ENCODE assay signal across 17 cellular contexts in genomic region chr3:133643611-133644010, GRCh38.
"Had no signal": no experiment of that assay in that cellular context is flagged by ENCODE, and none has a peak within 500 bp of the region (broad histone marks: within the 10 kb centered on the region; RNA-seq: fewer than 3 reads in every experiment).

No MANE protein-coding gene starts in this region.

- ATAC-seq: foreskin keratinocyte; heart left ventricle; naive thymus-derived CD8-positive, alpha-beta T cell had no signal

- H3K9me3 ChIP-seq: esophagus squamous epithelium, heart left ventricle, neutrophil, right atrium auricular region, sigmoid colon had no signal

- H3K27ac ChIP-seq: epithelial cell of prostate, esophagus squamous epithelium, foreskin keratinocyte, heart left ventricle, neutrophil, right atrium auricular region, sigmoid colon had no signal

- FAIRE-seq: endometrium, small intestine had no signal

- DNase-seq: effector memory CD4-positive, alpha-beta T cell; esophagus squamous epithelium; foreskin keratinocyte; heart left ventricle; hippocampal formation; kidney glomerular epithelial cell; naive thymus-derived CD8-positive, alpha-beta T cell; posterior cingulate gyrus; sigmoid colon; small intestine; stimulated activated CD4-positive, alpha-beta T cell treated with anti-CD3 and anti-CD28 coated beads, Interleukin-2, amount 100 ng/mL, for 48 hours; stimulated activated naive CD4-positive, alpha-beta T cell treated with Interleukin-2 at 50 U/mL for 16 hours; trophoblast cell had no signal

- H3K4me3 Mint-ChIP-seq: naive thymus-derived CD8-positive, alpha-beta T cell had no signal

- H3K27me3 Mint-ChIP-seq: naive thymus-derived CD8-positive, alpha-beta T cell had no signal

- H3K4me1 ChIP-seq: right atrium auricular region had no signal

- H3K27me3 ChIP-seq: esophagus squamous epithelium, foreskin keratinocyte, heart left ventricle, neutrophil, right atrium auricular region, sigmoid colon had no signal

- H3K4me3 ChIP-seq: esophagus squamous epithelium, heart left ventricle, right atrium auricular region, sigmoid colon had no signal
